10 cellular contexts compared by ENCODE assay signal in genomic region chr4:116055857-116056827, GRCh38.
A peak's percentile ranks its signal among the peaks of the same experiment; 100 is the strongest.
DNase-seq lines count a peak whose midpoint lies in the region; ATAC-seq and TF ChIP-seq lines count a peak whose summit lies in the region.
"Had no signal": no experiment of that assay in that cellular context is flagged by ENCODE, and none has a peak within 500 bp of the region (broad histone marks: within the 10 kb centered on the region; RNA-seq: fewer than 3 reads in every experiment).

No MANE protein-coding gene starts in this region.

- H3K4me1 ChIP-seq in heart right ventricle (no peaks in the 10 kb centered on the region), OCI-LY7 (ENCODE audit: insufficient read depth, low read length, poor library complexity, severe bottlenecking) (no peaks in the 10 kb centered on the region), upper lobe of right lung (no peaks in the 10 kb centered on the region), uterus (no peaks in the 10 kb centered on the region)
- H3K4me1 ChIP-seq: colonic mucosa had no signal

- H3K27me3 ChIP-seq in heart right ventricle (no peaks in the 10 kb centered on the region), upper lobe of right lung (no peaks in the 10 kb centered on the region), uterus (no peaks in the 10 kb centered on the region)
- H3K27me3 ChIP-seq: colonic mucosa had no signal

- no peaks in the 10 kb centered on the region for H3K9me3 ChIP-seq in heart right ventricle
- no peaks in the 10 kb centered on the region for H3K9me3 ChIP-seq in OCI-LY7 (ENCODE audit: low read length)
- no peaks in the 10 kb centered on the region for H3K9me3 ChIP-seq in upper lobe of right lung
- H3K9me3 ChIP-seq in uterus = no peaks in the 10 kb centered on the region
- H3K9me3 ChIP-seq: colonic mucosa had no signal

- no peaks in the 10 kb centered on the region for H3K9me2 ChIP-seq in OCI-LY7 (ENCODE audit: insufficient read depth, low read length)

- 58 to 64% methylated on average over 3 of the region's 3 CpGs for WGBS in heart right ventricle, 2 donors

- no peak for TF ChIP-seq POLR2A in uterus (IDR thresholded peaks at IDR 0.05)

- POLR2A ChIA-PET in OCI-LY7 (lab: Charles Lee) = interaction anchor here (0.5 to 0.8 kb wide), 3 partner anchors 34 to 99 kb away, joined by 3 to 5 read pairs (median 4); no protein-coding TSS in a partner anchor

- H3K79me2 ChIP-seq in OCI-LY7 (ENCODE audit: insufficient read depth, low read depth, low read length) = no peaks in the 10 kb centered on the region

- H3K4me3 ChIP-seq in heart right ventricle (no peak overlapping the region), OCI-LY7 (ENCODE audit: low read depth, low read length, poor library complexity, severe bottlenecking) (no peak overlapping the region), fibroblast of mammary gland (ENCODE audit: control insufficient read depth, low read depth, low read length) (no peak overlapping the region), upper lobe of right lung (no peak overlapping the region), uterus (no peak overlapping the region)
- H3K4me3 ChIP-seq: colonic mucosa had no signal

- H3K4me1 Mint-ChIP-seq in stimulated activated naive CD8-positive, alpha-beta T cell treated with anti-CD3 and anti-CD28 coated beads, Interleukin-15, amount 100 ng/mL, for 72 hours = no peaks in the 10 kb centered on the region

- no peak overlapping the region for H2AFZ ChIP-seq in OCI-LY7 (ENCODE audit: low read length)

- no TSS peak for BruUV-seq in OCI-LY7 (replicated peaks; lab: Mats Ljungman, UMichigan)

- H3K4me2 ChIP-seq in OCI-LY7 (ENCODE audit: low read length) = no peak overlapping the region

- intact Hi-C loops in heart right ventricle (cut with DNase I) = no loop called here
- intact Hi-C loops in Right ventricle myocardium superior (cut with DNase I) = no loop called here
- intact Hi-C loops in OCI-LY7 (cut with micrococcal nuclease; ENCODE audit: unreplicated experiment) = no loop called here
- intact Hi-C loops in upper lobe of right lung (cut with DNase I) = no loop called here
- intact Hi-C loops in uterus (cut with DNase I; ENCODE audit: low total_unique reads) = no loop called here

- no peaks in the 10 kb centered on the region for H3K36me3 ChIP-seq in heart right ventricle
- no peaks in the 10 kb centered on the region for H3K36me3 ChIP-seq in OCI-LY7 (ENCODE audit: insufficient read depth, low read length)
- no peaks in the 10 kb centered on the region for H3K36me3 ChIP-seq in upper lobe of right lung
- no peaks in the 10 kb centered on the region for H3K36me3 ChIP-seq in uterus
- H3K36me3 ChIP-seq: colonic mucosa had no signal

- no peaks in the 10 kb centered on the region for H3K27me3 Mint-ChIP-seq in stimulated activated naive CD8-positive, alpha-beta T cell treated with anti-CD3 and anti-CD28 coated beads, Interleukin-15, amount 100 ng/mL, for 72 hours

- no peak for ATAC-seq in heart right ventricle
- no peak for ATAC-seq in Right ventricle myocardium superior (ENCODE audit: poor library complexity)
- ATAC-seq in upper lobe of right lung = no peak
- no peak for ATAC-seq in GM18858 (IDR thresholded peaks at IDR 0.05; ENCODE audit: unreplicated experiment)
- ATAC-seq in stimulated activated naive CD8-positive, alpha-beta T cell treated with anti-CD3 and anti-CD28 coated beads, Interleukin-15, amount 100 ng/mL, for 72 hours = no peak
- ATAC-seq: left cardiac atrium had no signal

- no peaks in the 10 kb centered on the region for H4K20me1 ChIP-seq in OCI-LY7 (ENCODE audit: insufficient read depth, low read length)

- CTCF ChIA-PET in OCI-LY7 (lab: Charles Lee; ENCODE audit: unreplicated experiment) = no interaction called here

- no peaks in the 10 kb centered on the region for H3K9me3 Mint-ChIP-seq in stimulated activated naive CD8-positive, alpha-beta T cell treated with anti-CD3 and anti-CD28 coated beads, Interleukin-15, amount 100 ng/mL, for 72 hours

- H3K4me3 Mint-ChIP-seq in stimulated activated naive CD8-positive, alpha-beta T cell treated with anti-CD3 and anti-CD28 coated beads, Interleukin-15, amount 100 ng/mL, for 72 hours = no peak overlapping the region

- DNase-seq in heart right ventricle (no peak), Right ventricle myocardium superior (no peak), OCI-LY7 (ENCODE audit: low spot score) (peak; percentile 8), fibroblast of mammary gland (ENCODE audit: low read depth) (peak; percentile 5), upper lobe of right lung (no peak), uterus (no peak)
- no peak for DNase-seq in stimulated activated naive CD8-positive, alpha-beta T cell treated with anti-CD3 and anti-CD28 coated beads, Interleukin-15, amount 100 ng/mL, for 72 hours
- DNase-seq: colonic mucosa, left cardiac atrium had no signal

- peak in 5 of 9 donors; percentile 15 to 41 (median 21) for TF ChIP-seq CTCF in heart right ventricle (IDR thresholded peaks at IDR 0.05)
- TF ChIP-seq CTCF in OCI-LY7 (conservative IDR thresholded peaks at IDR 0.05; ENCODE audit: low read length) = peak; percentile 72
- peak; percentile 23 for TF ChIP-seq CTCF in fibroblast of mammary gland (conservative IDR thresholded peaks at IDR 0.05; ENCODE audit: control insufficient read depth, insufficient read depth, low read depth, low read length)
- peak; percentile 14 for TF ChIP-seq CTCF in upper lobe of right lung (IDR thresholded peaks at IDR 0.05)
- TF ChIP-seq CTCF in uterus (IDR thresholded peaks at IDR 0.05) = no peak

- H3K27ac Mint-ChIP-seq in stimulated activated naive CD8-positive, alpha-beta T cell treated with anti-CD3 and anti-CD28 coated beads, Interleukin-15, amount 100 ng/mL, for 72 hours = no peak overlapping the region

- H3K27ac ChIP-seq in heart right ventricle (no peak overlapping the region), OCI-LY7 (ENCODE audit: low read depth, low read length, poor library complexity, severe bottlenecking) (no peak overlapping the region), upper lobe of right lung (no peak overlapping the region), uterus (no peak overlapping the region)
- H3K27ac ChIP-seq: colonic mucosa had no signal

Comparison
In these comparisons a context has a peak if more than half of its experiments do, and no peak if none do; other contexts are left out.
1. DNase-seq: peak in OCI-LY7 (single experiment) and fibroblast of mammary gland (single experiment); none in heart right ventricle (0 of 2), Right ventricle myocardium superior (single experiment), upper lobe of right lung (single experiment), stimulated activated naive CD8-positive, alpha-beta T cell treated with anti-CD3 and anti-CD28 coated beads, Interleukin-15, amount 100 ng/mL, for 72 hours (0 of 2) and uterus (0 of 2).
2. CTCF ChIP-seq: peak in heart right ventricle (5 of 9), OCI-LY7 (single experiment), fibroblast of mammary gland (single experiment) and upper lobe of right lung (single experiment); none in uterus (0 of 4).